Comparison of ENCODE assay signal across 26 cellular contexts in the genomic region with DNA sequence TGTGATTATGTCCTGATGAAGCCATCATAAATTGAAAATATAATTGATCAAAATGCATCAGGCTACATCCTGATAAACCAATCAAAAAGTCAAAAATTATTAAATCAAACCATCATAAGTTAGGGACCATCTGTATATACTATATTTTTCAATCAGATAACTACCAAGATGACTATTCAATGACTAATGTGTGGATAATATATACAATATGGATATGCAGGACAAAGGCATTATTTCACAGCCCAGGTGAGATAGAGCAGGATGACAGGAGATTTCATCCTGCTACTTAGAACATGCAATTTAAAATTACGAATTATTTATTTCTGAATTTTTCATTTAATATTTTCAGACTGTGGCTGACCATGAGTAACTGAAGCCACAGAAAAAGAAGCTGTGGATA.
"Had no signal": no experiment of that assay in that cellular context is flagged by ENCODE, and none has a peak within 500 bp of the region (broad histone marks: within the 10 kb centered on the region; RNA-seq: fewer than 3 reads in every experiment).

No MANE protein-coding gene starts in this region.

- H3K27me3 ChIP-seq: left lung, pancreas, spleen, suprapubic skin, tibial artery, upper lobe of right lung had no signal

- H3K9me3 ChIP-seq: left lung, lower lobe of right lung, pancreas, prostate gland, suprapubic skin, thoracic aorta, tibial artery, upper lobe of right lung had no signal

- H3K4me3 ChIP-seq: left lung, lower lobe of right lung, pancreas, prostate gland, spleen, suprapubic skin, thoracic aorta, tibial artery, upper lobe of right lung had no signal

- H3K27ac ChIP-seq: left lung, lower lobe of right lung, pancreas, prostate gland, spleen, suprapubic skin, thoracic aorta, tibial artery, upper lobe of right lung had no signal

- ATAC-seq: left colon; left lung; lower lobe of right lung; naive thymus-derived CD8-positive, alpha-beta T cell; pancreas; right cardiac atrium; sciatic nerve; stimulated activated effector memory CD8-positive, alpha-beta T cell treated with anti-CD3 and anti-CD28 coated beads, Interleukin-12 subunit alpha, Interleukin-12 subunit beta, amount 100 ng/mL, for 72 hours; upper lobe of right lung had no signal

- DNase-seq: hypothalamus; immature natural killer cell; kidney; left colon; left lung; lower lobe of right lung; mammary epithelial cell; mesenchymal stem cell; naive thymus-derived CD8-positive, alpha-beta T cell; nucleus accumbens; pancreas; posterior cingulate gyrus; retina; right cardiac atrium; small intestine; spleen; stimulated activated CD4-positive, alpha-beta T cell treated with anti-CD3 and anti-CD28 coated beads, Interleukin-4, amount 100 ng/mL, for 24 hours; stimulated activated naive CD4-positive, alpha-beta T cell; tibial artery; trophoblast cell; upper lobe of right lung had no signal

- H3K36me3 ChIP-seq: left lung, lower lobe of right lung, pancreas, prostate gland, spleen, suprapubic skin, thoracic aorta, tibial artery, upper lobe of right lung had no signal

- H3K4me1 ChIP-seq: left lung, lower lobe of right lung, pancreas, prostate gland, spleen, suprapubic skin, tibial artery, upper lobe of right lung had no signal
